24 cellular contexts compared by ENCODE assay signal in the genomic region with DNA sequence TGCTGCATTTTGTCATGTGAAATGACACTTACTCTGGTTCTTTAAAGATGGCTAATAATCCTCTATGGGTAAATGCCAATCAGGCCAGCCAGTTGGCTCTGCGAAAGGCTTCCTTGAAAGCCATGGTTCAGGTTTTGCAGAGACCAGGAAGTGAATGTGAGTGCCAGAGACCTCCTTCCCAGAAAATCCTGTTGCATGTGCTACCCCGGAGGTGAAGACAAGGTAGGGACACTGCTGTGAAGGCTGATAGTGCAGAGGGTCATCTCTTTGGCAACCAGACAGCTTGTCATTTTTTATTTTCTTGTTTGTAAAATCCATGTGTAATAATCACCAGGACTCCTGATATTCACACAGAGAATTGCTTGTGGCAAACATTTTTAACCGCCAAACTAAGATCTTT.
"Had no signal": no experiment of that assay in that cellular context is flagged by ENCODE, and none has a peak within 500 bp of the region (broad histone marks: within the 10 kb centered on the region; RNA-seq: fewer than 3 reads in every experiment).

No MANE protein-coding gene starts in this region.

- H3K27me3 ChIP-seq: gastrocnemius medialis, neural progenitor cell, right lobe of liver, tibial nerve, upper lobe of left lung had no signal

- H3K79me2 ChIP-seq: parathyroid adenoma had no signal

- H3K27ac ChIP-seq: coronary artery, gastrocnemius medialis, neural progenitor cell, parathyroid adenoma, right lobe of liver, thoracic aorta, tibial nerve, upper lobe of left lung had no signal

- ATAC-seq: gastrocnemius medialis; left lobe of liver; naive thymus-derived CD4-positive, alpha-beta T cell; right lobe of liver; stimulated activated naive B cell treated with anti-CD40 and anti-IgM and Interleukin-4, amounts not matched to agents 10 μg/mL and 1 μg/mL and 100 μg/mL, for 72 hours had no signal

- H3K9me3 Mint-ChIP-seq: naive thymus-derived CD4-positive, alpha-beta T cell; nephron; neural progenitor cell; stimulated activated naive B cell treated with anti-CD40 and anti-IgM and Interleukin-4, amounts not matched to agents 10 μg/mL and 1 μg/mL and 100 μg/mL, for 72 hours; stimulated activated naive CD8-positive, alpha-beta T cell treated with anti-CD3 and anti-CD28 coated beads, Interleukin-15, Interleukin-2, amounts not matched to agents 100 ng/mL and 50 ng/mL, for 24 hours had no signal

- DNase-seq: dermis blood vessel endothelial cell; effector memory CD4-positive, alpha-beta T cell; gastrocnemius medialis; kidney; mesenchymal stem cell; midbrain; naive thymus-derived CD4-positive, alpha-beta T cell; right lobe of liver; small intestine; stimulated activated CD4-positive, alpha-beta T cell treated with anti-CD3 and anti-CD28 coated beads, Interleukin-15, amount 100 ng/mL, for 24 hours; stimulated activated CD4-positive, alpha-beta T cell treated with anti-CD3 and anti-CD28 coated beads, Interleukin-2, amount 100 ng/mL, for 48 hours; stimulated activated naive B cell treated with anti-CD40 and anti-IgM and Interleukin-4, amounts not matched to agents 10 μg/mL and 1 μg/mL and 100 μg/mL, for 72 hours; upper lobe of left lung had no signal

- H3K36me3 ChIP-seq: gastrocnemius medialis, neural progenitor cell, right lobe of liver, thoracic aorta, tibial nerve, upper lobe of left lung had no signal

- FAIRE-seq: endometrium, kidney, small intestine, urothelium cell line had no signal

- H3K27me3 Mint-ChIP-seq: progenitor cell of endocrine pancreas; stimulated activated naive B cell treated with anti-CD40 and anti-IgM and Interleukin-4, amounts not matched to agents 10 μg/mL and 1 μg/mL and 100 μg/mL, for 72 hours; stimulated activated naive CD8-positive, alpha-beta T cell treated with anti-CD3 and anti-CD28 coated beads, Interleukin-15, Interleukin-2, amounts not matched to agents 100 ng/mL and 50 ng/mL, for 24 hours had no signal

- H3K4me3 ChIP-seq: coronary artery, gastrocnemius medialis, neural progenitor cell, right lobe of liver, thoracic aorta, tibial nerve, upper lobe of left lung had no signal

- H3K4me3 Mint-ChIP-seq: naive thymus-derived CD4-positive, alpha-beta T cell; neural progenitor cell; stimulated activated naive B cell treated with anti-CD40 and anti-IgM and Interleukin-4, amounts not matched to agents 10 μg/mL and 1 μg/mL and 100 μg/mL, for 72 hours; stimulated activated naive CD8-positive, alpha-beta T cell treated with anti-CD3 and anti-CD28 coated beads, Interleukin-15, Interleukin-2, amounts not matched to agents 100 ng/mL and 50 ng/mL, for 24 hours had no signal

- H2AFZ ChIP-seq: neural progenitor cell, parathyroid adenoma had no signal

- H3K4me2 ChIP-seq: neural progenitor cell had no signal

- H3K27ac Mint-ChIP-seq: neural progenitor cell; stimulated activated naive CD8-positive, alpha-beta T cell treated with anti-CD3 and anti-CD28 coated beads, Interleukin-15, Interleukin-2, amounts not matched to agents 100 ng/mL and 50 ng/mL, for 24 hours had no signal
